8 cellular contexts compared by ENCODE assay signal in genomic region chr7:45033931-45034290, GRCh38. TPM values are rescaled to one million over a fixed set of nuclear protein-coding genes. Genes with fewer than 3 reads are reported as not detected.
A peak's percentile ranks its signal among the peaks of the same experiment; 100 is the strongest.
DNase-seq lines count a peak whose midpoint lies in the region; ATAC-seq, FAIRE-seq and TF ChIP-seq lines count a peak whose summit lies in the region.

No MANE protein-coding gene starts in this region.

- peaks cover 4% of the 10 kb centered on the region for H3K36me3 ChIP-seq in suprapubic skin
- no peaks in the 10 kb centered on the region for H3K36me3 ChIP-seq in small intestine (ENCODE audit: control insufficient read depth in 2 of 2, insufficient read depth in 2 of 2, low read length in 2 of 2)

- H3K27ac ChIP-seq in suprapubic skin (peak overlapping the region; percentile 15), small intestine (ENCODE audit: low read depth in 1 of 2, low read length in 1 of 2) (no peak overlapping the region)

- H3K27ac Mint-ChIP-seq in activated T-cell treated with anti-CD3 and anti-CD28 coated beads, Interleukin-2, amount 50 U/mL, for 24 hours: peak overlapping the region; percentile 91
- H3K27ac Mint-ChIP-seq in activated T-helper 17 cell treated with anti-CD3 and anti-CD28 coated beads, Interleukin-2, amount 50 U/mL, for 72 hours: peak overlapping the region; percentile 76

- no peaks in the 10 kb centered on the region for H3K9me3 Mint-ChIP-seq in activated T-cell treated with anti-CD3 and anti-CD28 coated beads, Interleukin-2, amount 50 U/mL, for 24 hours
- H3K9me3 Mint-ChIP-seq in activated T-helper 17 cell treated with anti-CD3 and anti-CD28 coated beads, Interleukin-2, amount 50 U/mL, for 72 hours: no peaks in the 10 kb centered on the region

- peaks cover 81% of the 10 kb centered on the region for H3K4me1 Mint-ChIP-seq in activated T-cell treated with anti-CD3 and anti-CD28 coated beads, Interleukin-2, amount 50 U/mL, for 24 hours (ENCODE audit: low read depth)
- H3K4me1 Mint-ChIP-seq in activated T-helper 17 cell treated with anti-CD3 and anti-CD28 coated beads, Interleukin-2, amount 50 U/mL, for 72 hours: peaks cover 51% of the 10 kb centered on the region

- H3K9me3 ChIP-seq in suprapubic skin: no peaks in the 10 kb centered on the region
- H3K9me3 ChIP-seq in small intestine (ENCODE audit: control insufficient read depth, low read depth): no peaks in the 10 kb centered on the region

- DNase-seq in activated T-cell treated with anti-CD3 and anti-CD28 coated beads, Interleukin-2, amount 50 U/mL, for 24 hours: no peak
- DNase-seq in activated T-cell treated with anti-CD3 and anti-CD28 coated beads, Interleukin-2, amount 50 U/mL, for 1 hour: no peak
- DNase-seq in left ventricle myocardium superior (peak; percentile 48), suprapubic skin (ENCODE audit: low spot score in 2 of 2) (no peak), small intestine (no peak)

- no peak overlapping the region for H3K4me3 ChIP-seq in suprapubic skin
- H3K4me3 ChIP-seq in small intestine (ENCODE audit: low read depth in 1 of 2, low read length in 2 of 2): no peak overlapping the region

- H3K27me3 Mint-ChIP-seq in activated T-cell treated with anti-CD3 and anti-CD28 coated beads, Interleukin-2, amount 50 U/mL, for 24 hours: no peaks in the 10 kb centered on the region
- no peaks in the 10 kb centered on the region for H3K27me3 Mint-ChIP-seq in activated T-helper 17 cell treated with anti-CD3 and anti-CD28 coated beads, Interleukin-2, amount 50 U/mL, for 72 hours

- no peaks in the 10 kb centered on the region for H3K27me3 ChIP-seq in suprapubic skin
- H3K27me3 ChIP-seq in small intestine (ENCODE audit: control insufficient read depth in 2 of 2, insufficient read depth in 2 of 2, low read length in 2 of 2): no peaks in the 10 kb centered on the region

- H3K4me1 ChIP-seq in suprapubic skin (peaks cover 52% of the 10 kb centered on the region), small intestine (ENCODE audit: control insufficient read depth in 2 of 2, insufficient read depth in 1 of 2, low read depth in 1 of 2, low read length in 1 of 2) (peaks cover 1 to 9% of the 10 kb centered on the region in 2 donors)

- no peak for TF ChIP-seq CTCF in suprapubic skin (IDR thresholded peaks at IDR 0.05)

- WGBS in suprapubic skin: 48% methylated on average over 4 of the region's 4 CpGs
- WGBS in small intestine, 3 donors: 87 to 92% (median 91%) methylated on average over 4 of the region's 4 CpGs

- peaks cover 52% of the 10 kb centered on the region for H3K36me3 Mint-ChIP-seq in activated T-cell treated with anti-CD3 and anti-CD28 coated beads, Interleukin-2, amount 50 U/mL, for 24 hours (ENCODE audit: low read depth)
- H3K36me3 Mint-ChIP-seq in activated T-helper 17 cell treated with anti-CD3 and anti-CD28 coated beads, Interleukin-2, amount 50 U/mL, for 72 hours (ENCODE audit: low read depth): peaks cover 60% of the 10 kb centered on the region

- no peak overlapping the region for H3K4me3 Mint-ChIP-seq in activated T-cell treated with anti-CD3 and anti-CD28 coated beads, Interleukin-2, amount 50 U/mL, for 24 hours
- H3K4me3 Mint-ChIP-seq in activated T-helper 17 cell treated with anti-CD3 and anti-CD28 coated beads, Interleukin-2, amount 50 U/mL, for 72 hours: peak overlapping the region; percentile 59

- no peak for ATAC-seq in activated T-helper 17 cell treated with anti-CD3 and anti-CD28 coated beads, Interleukin-2, amount 50 U/mL, for 72 hours (replicated peaks)
- peak; percentile 79 for ATAC-seq in left ventricle myocardium superior
- no peak for ATAC-seq in HG03108 (IDR thresholded peaks at IDR 0.05; ENCODE audit: unreplicated experiment)
- no peak for ATAC-seq in HG02981 (IDR thresholded peaks at IDR 0.05; ENCODE audit: unreplicated experiment)

- intact Hi-C loops in left ventricle myocardium superior (cut with micrococcal nuclease): no loop called here

- FAIRE-seq in small intestine (lab: Jason Lieb, UNC): no peak

- no peak for TF ChIP-seq EP300 in suprapubic skin (IDR thresholded peaks at IDR 0.05)

- no peak for TF ChIP-seq POLR2A in suprapubic skin (IDR thresholded peaks at IDR 0.05)

RNA-seq across cellular contexts. Expression of gene CCM2, which starts 33.9 kb away (rescaled TPM):
- 10 to 100 TPM; 69.8 to 79.3 TPM for total RNA-seq in activated T-helper 17 cell treated with anti-CD3 and anti-CD28 coated beads, Interleukin-2, amount 50 U/mL, for 72 hours
- total RNA-seq in left ventricle myocardium superior: 36.7 TPM
- total RNA-seq in suprapubic skin: 10 to 100 TPM; 34.3 to 42.3 (median 35.9) TPM
- polyA plus RNA-seq in small intestine: 10 to 100 TPM; 23.5 to 32.3 (median 25.9) TPM

RNA-seq across cellular contexts. Expression of gene NACAD, which starts 54.9 kb away (rescaled TPM):
- total RNA-seq in activated T-helper 17 cell treated with anti-CD3 and anti-CD28 coated beads, Interleukin-2, amount 50 U/mL, for 72 hours: 1 to 10 TPM in 1 of 2 donors, under 1 TPM in 1; 0.71 to 1.3 TPM
- total RNA-seq in left ventricle myocardium superior (3.5 TPM), suprapubic skin (1 to 10 TPM in 2 of 4 donors, under 1 TPM in 2; 0.76 to 1.4 (median 1.0) TPM)
- 1 to 10 TPM in 1 of 3 donors, under 1 TPM in 2; 0.22 to 2.9 (median 0.54) TPM for polyA plus RNA-seq in small intestine

RNA-seq across cellular contexts. Expression of gene MYO1G, which starts 55.1 kb away (rescaled TPM):
- 100 to 1,000 TPM; 316 to 649 TPM for total RNA-seq in activated T-helper 17 cell treated with anti-CD3 and anti-CD28 coated beads, Interleukin-2, amount 50 U/mL, for 72 hours
- total RNA-seq in left ventricle myocardium superior: 1.3 TPM
- total RNA-seq in suprapubic skin: 1 to 10 TPM in 3 of 4 donors, under 1 TPM in 1; 0.68 to 4.5 (median 1.6) TPM
- polyA plus RNA-seq in small intestine: 1 to 10 TPM; 1.3 to 4.1 (median 2.1) TPM

Comparison
In these comparisons a context has a peak if more than half of its experiments do, and no peak if none do; other contexts are left out.
1. RNA of gene MYO1G, which starts 55.1 kb away (total RNA-seq): 316 to 649 TPM in activated T-helper 17 cell treated with anti-CD3 and anti-CD28 coated beads, Interleukin-2, amount 50 U/mL, for 72 hours; 0.68 to 4.5 TPM in suprapubic skin and 1.3 TPM in left ventricle myocardium superior (single experiment); every median in the first group is over 10 times any median in the second.